In the genomic region with DNA sequence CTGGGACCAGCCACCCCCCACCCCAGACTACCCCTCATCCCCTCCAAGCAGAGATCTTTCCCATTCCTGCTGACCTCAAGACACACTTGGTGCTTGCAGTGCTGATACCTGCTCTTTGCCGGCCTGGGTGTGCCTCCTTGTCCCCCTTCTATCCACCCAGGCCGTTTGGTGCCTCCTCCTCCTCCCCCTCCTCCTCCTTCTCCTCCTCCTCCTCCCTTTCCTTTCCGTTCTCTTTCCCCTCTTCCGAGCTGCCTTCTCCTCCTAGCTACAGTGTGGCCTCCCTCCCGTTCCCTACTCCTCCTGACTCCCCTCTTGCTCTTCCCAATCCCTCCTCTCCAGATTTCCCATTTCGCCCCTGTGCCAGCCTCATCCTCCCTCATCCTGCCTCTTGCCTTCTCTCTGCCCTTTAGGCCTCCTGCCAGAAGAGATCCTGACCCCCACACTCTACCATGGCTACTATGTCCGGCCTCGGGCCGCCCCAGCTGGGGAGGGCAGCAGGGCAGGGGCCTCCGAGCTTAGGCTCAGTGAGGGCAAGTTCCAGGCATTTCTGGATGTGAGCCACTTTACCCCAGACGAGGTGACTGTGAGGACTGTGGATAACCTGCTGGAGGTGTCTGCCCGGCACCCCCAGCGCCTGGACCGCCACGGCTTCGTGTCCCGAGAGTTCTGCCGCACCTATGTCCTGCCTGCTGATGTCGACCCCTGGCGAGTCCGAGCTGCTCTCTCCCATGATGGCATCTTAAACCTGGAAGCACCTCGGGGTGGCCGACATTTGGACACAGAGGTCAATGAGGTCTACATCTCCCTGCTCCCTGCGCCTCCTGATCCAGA, we compare ENCODE assay signal across 11 cellular contexts. TPM values are rescaled to one million over a fixed set of nuclear protein-coding genes. Genes with fewer than 3 reads are reported as not detected.
A peak's percentile ranks its signal among the peaks of the same experiment; 100 is the strongest.
DNase-seq lines count a peak whose midpoint lies in the region; TF ChIP-seq lines count a peak whose summit lies in the region.
"Had no signal": no experiment of that assay in that cellular context is flagged by ENCODE, and none has a peak within 500 bp of the region (broad histone marks: within the 10 kb centered on the region; RNA-seq: fewer than 3 reads in every experiment).

No MANE protein-coding gene starts in this region.

- H3K9me3 ChIP-seq in H9 (ENCODE audit: control insufficient read depth, low read depth, low read length), result no peaks in the 10 kb centered on the region
- H3K9me3 ChIP-seq in esophagus (ENCODE audit: control insufficient read depth in 2 of 2, insufficient read depth in 1 of 2, low read depth in 1 of 2, low read length in 1 of 2), result no peaks in the 10 kb centered on the region
- H3K9me3 ChIP-seq in spleen, result no peaks in the 10 kb centered on the region

- H2BK20ac ChIP-seq in H9 (ENCODE audit: low read depth, low read length, poor library complexity, severe bottlenecking), result no peak overlapping the region

- intact Hi-C loops in spleen (cut with DNase I; ENCODE audit: low total_unique reads), result no loop called here

- no peaks in the 10 kb centered on the region for H4K20me1 ChIP-seq in H9 (ENCODE audit: control insufficient read depth, insufficient read depth, insufficient read length)

- no peak overlapping the region for H3K27ac ChIP-seq in H9 (ENCODE audit: insufficient read length, low read depth, low read length)
- H3K27ac ChIP-seq in esophagus (ENCODE audit: low read depth in 2 of 2, low read length in 1 of 2), result peak overlapping the region; percentile 79 to 92
- no peak overlapping the region for H3K27ac ChIP-seq in mesendoderm (ENCODE audit: low read depth, low read length)
- peak overlapping the region; percentile 13 to 85 (median 78) for H3K27ac ChIP-seq in spleen

- H3K79me2 ChIP-seq in H9 (ENCODE audit: insufficient read depth, low read length) (no peaks in the 10 kb centered on the region), mesendoderm (ENCODE audit: control insufficient read depth, insufficient read depth, low read length) (no peaks in the 10 kb centered on the region)

- H3K9ac ChIP-seq in H9 (ENCODE audit: extremely low read depth, insufficient read length, low read length) (no peak overlapping the region), mesendoderm (ENCODE audit: low read length) (no peak overlapping the region)

- H2BK15ac ChIP-seq in H9 (ENCODE audit: low read depth, low read length) (no peak overlapping the region), mesendoderm (replicated peaks; ENCODE audit: low read depth) (no peak overlapping the region)

- no peaks in the 10 kb centered on the region for H3K27me3 ChIP-seq in H9 (ENCODE audit: insufficient read depth, low read length)
- H3K27me3 ChIP-seq in esophagus (ENCODE audit: control insufficient read depth in 1 of 2, insufficient read depth in 2 of 2, low read length in 2 of 2), result no peaks in the 10 kb centered on the region
- no peaks in the 10 kb centered on the region for H3K27me3 ChIP-seq in mesendoderm (ENCODE audit: insufficient read depth, low read length, poor library complexity)
- H3K27me3 ChIP-seq in spleen (replicated peaks in 1 of 7), result peaks cover 0 to 55% (median 25%) of the 10 kb centered on the region in 7 donors

- H3K36me3 Mint-ChIP-seq in H9 (ENCODE audit: insufficient read depth in 1 of 3, low read depth in 3 of 3), result no peaks in the 10 kb centered on the region

- H2BK5ac ChIP-seq in H9 (ENCODE audit: insufficient read length, low read length) (no peak overlapping the region), mesendoderm (ENCODE audit: low read length) (no peak overlapping the region)

- WGBS in H9 (ENCODE audit: extremely low coverage, insufficient read length, low lambda C conversion rate), result no CpG with 5 or more reads among the region's 24 CpGs
- 58 to 60% methylated on average over 24 of the region's 24 CpGs for WGBS in esophagus, 2 donors
- WGBS in mesendoderm (ENCODE audit: extremely low coverage, insufficient coverage, low lambda C conversion rate), result no CpG with 5 or more reads among the region's 24 CpGs
- WGBS in spleen, 5 donors, result 68 to 82% (median 73%) methylated on average over 21 to 24 of the region's 24 CpGs

- TF ChIP-seq CTCF in H9 (conservative IDR thresholded peaks at IDR 0.05), result no peak
- TF ChIP-seq CTCF in spleen (IDR thresholded peaks at IDR 0.05 in 8 of 11, conservative IDR thresholded peaks at IDR 0.05 in 3 of 11), result no peak

- H3K9me3 Mint-ChIP-seq in H9, result no peaks in the 10 kb centered on the region
- H3K9me3 Mint-ChIP-seq: stimulated activated naive CD8-positive, alpha-beta T cell treated with anti-CD3 and anti-CD28 coated beads, Interleukin-15, Interleukin-2, amounts not matched to agents 100 ng/mL and 50 ng/mL, for 24 hours had no signal

- H2BK120ac ChIP-seq in H9 (ENCODE audit: low read depth, low read length, poor library complexity, severe bottlenecking) (no peak overlapping the region), mesendoderm (ENCODE audit: low read depth, low read length) (no peak overlapping the region)

- H3K4me2 ChIP-seq in H9 (ENCODE audit: insufficient read depth, insufficient read length, low read length) (no peak overlapping the region), mesendoderm (ENCODE audit: low read length) (no peak overlapping the region)

- no peaks in the 10 kb centered on the region for H3K36me3 ChIP-seq in esophagus (ENCODE audit: control insufficient read depth in 2 of 2, insufficient read depth in 2 of 2, low read length in 1 of 2)
- no peaks in the 10 kb centered on the region for H3K36me3 ChIP-seq in mesendoderm (ENCODE audit: control insufficient read depth, insufficient read depth, low read length)
- no peaks in the 10 kb centered on the region for H3K36me3 ChIP-seq in spleen

- H2BK12ac ChIP-seq in H9 (ENCODE audit: insufficient read length, low read depth, low read length), result no peak overlapping the region

- H3K18ac ChIP-seq in H9 (ENCODE audit: insufficient read length, low read depth, low read length) (peak overlapping the region; percentile 65), mesendoderm (ENCODE audit: low read length) (no peak overlapping the region)

- TF ChIP-seq POLR2A in spleen (IDR thresholded peaks at IDR 0.05), result no peak

- no peak overlapping the region for H3K56ac ChIP-seq in H9 (ENCODE audit: insufficient read length, low read depth, low read length)
- peak overlapping the region; percentile 70 for H3K56ac ChIP-seq in mesendoderm (ENCODE audit: low read length)

- DNase-seq in H9 (no peak), mesendoderm (no peak), spleen (no peak), DMS153 (lab: John Stamatoyannopoulos, UW) (no peak), NCI-H1694 treated with DMSO at 0.1 percent for 48 hours (lab: John Stamatoyannopoulos, UW) (no peak), foreskin melanocyte (no peak)
- no peak for DNase-seq in stimulated activated CD8-positive, alpha-beta memory T cell treated with anti-CD3 and anti-CD28 coated beads, Interleukin-4, amount 100 ng/mL, for 48 hours
- DNase-seq: CD8-positive, alpha-beta memory T cell had no signal

- H3K23me2 ChIP-seq in H9 (ENCODE audit: insufficient read length, low read depth, low read length, poor library complexity, severe bottlenecking), result no peaks in the 10 kb centered on the region

- H3K4me3 ChIP-seq in esophagus (ENCODE audit: low read depth in 1 of 2, low read length in 2 of 2) (peak overlapping the region; percentile 29 to 32), mesendoderm (ENCODE audit: low read length) (no peak overlapping the region), spleen (peak overlapping the region in 4 of 8 donors; percentile 31 to 62 (median 38))

- H3K23ac ChIP-seq in H9 (ENCODE audit: insufficient read length, low read depth, low read length), result no peak overlapping the region
- H3K23ac ChIP-seq in mesendoderm (ENCODE audit: low read length), result no peak overlapping the region

- no peak overlapping the region for H3K14ac ChIP-seq in H9 (ENCODE audit: insufficient read depth, low read length)

- H4K91ac ChIP-seq in H9 (ENCODE audit: insufficient read length, low read depth, low read length), result no peak overlapping the region

- H3K4me1 ChIP-seq in H9 (ENCODE audit: insufficient read depth, low read length) (0 out of 2 replicates have a peak, but pooled peaks cover 2% of the 10 kb centered on the region), esophagus (ENCODE audit: control insufficient read depth in 2 of 2, insufficient read depth in 2 of 2, low read length in 1 of 2) (peaks cover 0 to 9% of the 10 kb centered on the region in 2 donors), mesendoderm (ENCODE audit: control insufficient read depth, low read depth, low read length) (peaks cover 24% of the 10 kb centered on the region), spleen (no peaks in the 10 kb centered on the region)

- peak overlapping the region in 1 of 3 experiments; percentile 70; a peak in 1 of 7 replicates for H3K27ac Mint-ChIP-seq in H9
- H3K27ac Mint-ChIP-seq: CD8-positive, alpha-beta memory T cell; stimulated activated naive CD8-positive, alpha-beta T cell treated with anti-CD3 and anti-CD28 coated beads, Interleukin-15, Interleukin-2, amounts not matched to agents 100 ng/mL and 50 ng/mL, for 24 hours had no signal

- no peaks in the 10 kb centered on the region for H3K27me3 Mint-ChIP-seq in H9 (ENCODE audit: low read depth)

- peaks cover 26 to 42% of the 10 kb centered on the region in 2 experiments for H3K4me1 Mint-ChIP-seq in H9
- H3K4me1 Mint-ChIP-seq: CD8-positive, alpha-beta memory T cell had no signal

- H3T11ph ChIP-seq in H9 (ENCODE audit: low read length), result no peak overlapping the region

- no peak overlapping the region for H2AFZ ChIP-seq in H9 (ENCODE audit: low read length)

- no peak overlapping the region for H2AK5ac ChIP-seq in H9 (ENCODE audit: insufficient read length, low read length)
- no peak overlapping the region for H2AK5ac ChIP-seq in mesendoderm (ENCODE audit: low read length)

- H4K8ac ChIP-seq in H9 (replicated peaks; ENCODE audit: insufficient read length, low read depth, low read length), result no peak overlapping the region
- H4K8ac ChIP-seq in mesendoderm (ENCODE audit: low read depth, low read length), result no peak overlapping the region

- H3K4me3 Mint-ChIP-seq in H9, result no peak overlapping the region
- H3K4me3 Mint-ChIP-seq: CD8-positive, alpha-beta memory T cell; stimulated activated naive CD8-positive, alpha-beta T cell treated with anti-CD3 and anti-CD28 coated beads, Interleukin-15, Interleukin-2, amounts not matched to agents 100 ng/mL and 50 ng/mL, for 24 hours had no signal

- H4K5ac ChIP-seq in H9 (ENCODE audit: insufficient read length, low read depth, low read length) (no peak overlapping the region), mesendoderm (ENCODE audit: low read length) (no peak overlapping the region)

- H3K4ac ChIP-seq in H9 (ENCODE audit: low read depth, low read length) (no peak overlapping the region), mesendoderm (ENCODE audit: low read depth, low read length) (no peak overlapping the region)

- H3K79me1 ChIP-seq in H9 (ENCODE audit: insufficient read depth, low read depth, low read length, poor library complexity, severe bottlenecking) (no peaks in the 10 kb centered on the region), mesendoderm (ENCODE audit: low read length) (no peaks in the 10 kb centered on the region)

RNA-seq across cellular contexts. Expression of gene HSPB2, which starts 0.7 kb away (rescaled TPM):
- total RNA-seq in H9 (2021) (0.22 TPM in 1 of 2 replicates, not detected in the other), spleen (1 to 10 TPM in 3 of 7 donors, under 1 TPM in 2, not detected in 2; 0.60 to 1.9 (median 1.4) TPM)
- polyA plus RNA-seq in esophagus (1 to 10 TPM; 1.8 to 2.0 TPM), spleen (1 to 10 TPM; 2.8 to 6.0 (median 3.4) TPM)
- 0.56 TPM for polyA plus RNA-seq in mesendoderm (2013, experiment 1 of 2)
- 0.53 TPM for polyA plus RNA-seq in mesendoderm (2013, experiment 2 of 2)
- total RNA-seq: CD8-positive, alpha-beta memory T cell; T-helper 2 cell treated with Interferon-gamma antibody and Interleukin-4, amounts not matched to agents 100 ng/mL and 5 ng/mL, for 36 hours had no signal
- polyA plus RNA-seq: CD8-positive, alpha-beta memory T cell had no signal

RNA-seq across cellular contexts. Expression of gene CRYAB, which starts 1.7 kb away (rescaled TPM):
- total RNA-seq in H9 (2021), result 1.1 TPM in 1 of 2 replicates, not detected in the other
- 100 to 1,000 TPM in 1 of 2 donors, 10 to 100 TPM in 1; 89.6 to 173 TPM for polyA plus RNA-seq in esophagus
- polyA plus RNA-seq in mesendoderm (2013, experiment 1 of 2), result 3.4 TPM
- 4.2 TPM for polyA plus RNA-seq in mesendoderm (2013, experiment 2 of 2)
- total RNA-seq in spleen, result 10 to 100 TPM; 11.2 to 78.7 (median 51.2) TPM
- 10 to 100 TPM; 26.1 to 63.3 (median 58.5) TPM for polyA plus RNA-seq in spleen
- total RNA-seq: CD8-positive, alpha-beta memory T cell; T-helper 2 cell treated with Interferon-gamma antibody and Interleukin-4, amounts not matched to agents 100 ng/mL and 5 ng/mL, for 36 hours had no signal
- polyA plus RNA-seq: CD8-positive, alpha-beta memory T cell had no signal

RNA-seq across cellular contexts. Expression of gene C11orf52, which starts 5.5 kb away (rescaled TPM):
- total RNA-seq in H9 (2021) (4.0 and 4.4 TPM in 2 replicates), spleen (1 to 10 TPM in 2 of 7 donors, under 1 TPM in 3, not detected in 2; 0.32 to 1.5 (median 0.44) TPM)
- polyA plus RNA-seq in esophagus (1 to 10 TPM; 6.5 to 6.6 TPM), spleen (under 1 TPM; 0.52 to 0.86 (median 0.74) TPM)
- polyA plus RNA-seq in mesendoderm (2013, experiment 1 of 2), result 1.3 TPM
- polyA plus RNA-seq in mesendoderm (2013, experiment 2 of 2), result 1.5 TPM
- total RNA-seq: CD8-positive, alpha-beta memory T cell; T-helper 2 cell treated with Interferon-gamma antibody and Interleukin-4, amounts not matched to agents 100 ng/mL and 5 ng/mL, for 36 hours had no signal
- polyA plus RNA-seq: CD8-positive, alpha-beta memory T cell had no signal

RNA-seq across cellular contexts. Expression of gene DIXDC1, which starts 23.9 kb away (rescaled TPM):
- 10.1 and 10.8 TPM in 2 replicates for total RNA-seq in H9 (2021)
- polyA plus RNA-seq in esophagus, result 1 to 10 TPM; 1.9 to 4.2 TPM
- 3.7 TPM for polyA plus RNA-seq in mesendoderm (2013, experiment 1 of 2)
- polyA plus RNA-seq in mesendoderm (2013, experiment 2 of 2), result 3.9 TPM
- 10 to 100 TPM in 2 of 7 donors, 1 to 10 TPM in 5; 1.7 to 14.4 (median 7.5) TPM for total RNA-seq in spleen
- polyA plus RNA-seq in spleen, result 1 to 10 TPM in 1 of 3 donors, under 1 TPM in 2; 0.78 to 1.2 (median 0.89) TPM

RNA-seq across cellular contexts. Expression of gene CFAP68, which starts 33.9 kb away (rescaled TPM):
- total RNA-seq in H9 (2021) (21.6 and 23.4 TPM in 2 replicates), spleen (10 to 100 TPM in 6 of 7 donors, 1 to 10 TPM in 1; 9.4 to 15.3 (median 12.4) TPM)
- polyA plus RNA-seq in esophagus (10 to 100 TPM; 29.5 to 33.4 TPM), spleen (10 to 100 TPM; 18.5 to 37.1 (median 29.4) TPM)
- 22.5 TPM for polyA plus RNA-seq in mesendoderm (2013, experiment 1 of 2)
- polyA plus RNA-seq in mesendoderm (2013, experiment 2 of 2), result 24.1 TPM

Comparison
In these comparisons a context has a peak if more than half of its experiments do, and no peak if none do; other contexts are left out.
1. H3K27ac ChIP-seq: peak in esophagus (2 of 2) and spleen (8 of 8); none in H9 (single experiment) and mesendoderm (single experiment).